2 cellular contexts compared by ENCODE assay signal in the genomic region with DNA sequence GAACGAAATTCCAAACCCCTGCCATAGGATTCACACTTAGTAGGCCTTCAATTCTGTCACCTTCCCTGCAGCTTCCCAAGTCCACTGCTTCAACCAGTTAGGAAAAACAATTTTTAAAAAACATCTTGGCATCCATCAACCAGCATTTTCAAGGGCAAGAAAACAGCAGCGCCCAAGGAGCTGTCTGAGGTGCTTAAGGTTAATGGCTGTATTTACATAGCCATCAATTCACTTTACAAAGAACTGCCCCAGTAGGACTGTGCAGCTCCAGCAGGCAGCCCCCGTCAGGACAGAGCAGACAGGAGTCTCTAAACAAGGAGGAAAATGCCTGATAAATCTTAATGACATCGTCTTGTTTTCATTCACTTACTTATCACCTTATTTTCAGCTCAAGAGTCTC.
A peak's percentile ranks its signal among the peaks of the same experiment; 100 is the strongest.
TF ChIP-seq lines count a peak whose summit lies in the region.

No MANE protein-coding gene starts in this region.

TF ChIP-seq in GM23338, 12 proteins besides CTCF, POLR2A, EP300 and RAD21 (continued from another document):
- TF ChIP-seq, protein P1, sequence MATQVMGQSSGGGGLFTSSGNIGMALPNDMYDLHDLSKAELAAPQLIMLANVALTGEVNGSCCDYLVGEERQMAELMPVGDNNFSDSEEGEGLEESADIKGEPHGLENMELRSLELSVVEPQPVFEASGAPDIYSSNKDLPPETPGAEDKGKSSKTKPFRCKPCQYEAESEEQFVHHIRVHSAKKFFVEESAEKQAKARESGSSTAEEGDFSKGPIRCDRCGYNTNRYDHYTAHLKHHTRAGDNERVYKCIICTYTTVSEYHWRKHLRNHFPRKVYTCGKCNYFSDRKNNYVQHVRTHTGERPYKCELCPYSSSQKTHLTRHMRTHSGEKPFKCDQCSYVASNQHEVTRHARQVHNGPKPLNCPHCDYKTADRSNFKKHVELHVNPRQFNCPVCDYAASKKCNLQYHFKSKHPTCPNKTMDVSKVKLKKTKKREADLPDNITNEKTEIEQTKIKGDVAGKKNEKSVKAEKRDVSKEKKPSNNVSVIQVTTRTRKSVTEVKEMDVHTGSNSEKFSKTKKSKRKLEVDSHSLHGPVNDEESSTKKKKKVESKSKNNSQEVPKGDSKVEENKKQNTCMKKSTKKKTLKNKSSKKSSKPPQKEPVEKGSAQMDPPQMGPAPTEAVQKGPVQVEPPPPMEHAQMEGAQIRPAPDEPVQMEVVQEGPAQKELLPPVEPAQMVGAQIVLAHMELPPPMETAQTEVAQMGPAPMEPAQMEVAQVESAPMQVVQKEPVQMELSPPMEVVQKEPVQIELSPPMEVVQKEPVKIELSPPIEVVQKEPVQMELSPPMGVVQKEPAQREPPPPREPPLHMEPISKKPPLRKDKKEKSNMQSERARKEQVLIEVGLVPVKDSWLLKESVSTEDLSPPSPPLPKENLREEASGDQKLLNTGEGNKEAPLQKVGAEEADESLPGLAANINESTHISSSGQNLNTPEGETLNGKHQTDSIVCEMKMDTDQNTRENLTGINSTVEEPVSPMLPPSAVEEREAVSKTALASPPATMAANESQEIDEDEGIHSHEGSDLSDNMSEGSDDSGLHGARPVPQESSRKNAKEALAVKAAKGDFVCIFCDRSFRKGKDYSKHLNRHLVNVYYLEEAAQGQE (IDR thresholded peaks at IDR 0.05; ENCODE audit: unreplicated experiment), result peak; percentile 75
- TF ChIP-seq NANOG (IDR thresholded peaks at IDR 0.05; ENCODE audit: borderline replicate concordance) (peak; percentile 87), CREB1 (CRISPR knock-in tag; IDR thresholded peaks at IDR 0.05; ENCODE audit: low read depth) (no peak)

TF ChIP-seq in neural cell, 6 proteins besides CTCF, POLR2A, EP300 and RAD21:
- TF ChIP-seq, protein P1 (IDR thresholded peaks at IDR 0.05; ENCODE audit: borderline replicate concordance), result peak; percentile 84
- TF ChIP-seq TAF1 (IDR thresholded peaks at IDR 0.05; ENCODE audit: low read depth), result no peak
